In genomic region chr2:108676522-108676921, GRCh38 we compare ENCODE assay signal across 6 cellular contexts. TPM values are rescaled to one million over a fixed set of nuclear protein-coding genes. Genes with fewer than 3 reads are reported as not detected.
DNase-seq lines count a peak whose midpoint lies in the region; ATAC-seq, FAIRE-seq and TF ChIP-seq lines count a peak whose summit lies in the region.
"Not testable (repeated sequence)": the region's sequence is repeated elsewhere in the genome, so short reads cannot be mapped to it uniquely, and the experiment has no call there.

No MANE protein-coding gene starts in this region.

- dilution Hi-C loops in endothelial cell of umbilical vein (cut with MboI; ENCODE audit: extremely low pct_ligation_motif_present, low sequenced_read_pairs) = not testable (repeated sequence)

- not testable (repeated sequence) for H3K9me1 ChIP-seq in endothelial cell of umbilical vein (replicated peaks; ENCODE audit: control insufficient read depth, extremely low read depth, insufficient read depth, low read length)

- H3K27me3 ChIP-seq in Loucy (ENCODE audit: insufficient read depth, low read length, poor library complexity, severe bottlenecking); endothelial cell of umbilical vein (ENCODE audit: control insufficient read depth in 2 of 2, insufficient read depth in 2 of 2, low read length in 2 of 2): not testable (repeated sequence)

- TF ChIP-seq POLR2A in endothelial cell of umbilical vein (IDR thresholded peaks at IDR 0.05; ENCODE audit: low read depth, low read length) = not testable (repeated sequence)

- peaks cover 37% of the 10 kb centered on the region for H3K4me1 ChIP-seq in Loucy (ENCODE audit: insufficient read depth, low read length, poor library complexity, severe bottlenecking)
- peaks cover 28% of the 10 kb centered on the region for H3K4me1 ChIP-seq in endothelial cell of umbilical vein (ENCODE audit: control insufficient read depth, extremely low read depth, insufficient read depth, low read length)
- not testable (repeated sequence) for H3K4me1 ChIP-seq in mucosa of descending colon (ENCODE audit: low read depth)

- peaks cover 38% of the 10 kb centered on the region; the same call in 1 of the 2 replicates for H3K36me3 ChIP-seq in Loucy (ENCODE audit: insufficient read depth, low read length)
- H3K36me3 ChIP-seq in endothelial cell of umbilical vein (ENCODE audit: control insufficient read depth in 2 of 2, extremely low read depth in 1 of 2, insufficient read depth in 2 of 2, low read length in 2 of 2); mucosa of descending colon (ENCODE audit: low read depth): not testable (repeated sequence)

- not testable (repeated sequence) for TF ChIP-seq CTCF in Loucy (conservative IDR thresholded peaks at IDR 0.05; ENCODE audit: low read length); VCaP (conservative IDR thresholded peaks at IDR 0.05); endothelial cell of umbilical vein (IDR thresholded peaks at IDR 0.05; ENCODE audit: extremely low read depth in 1 of 2, insufficient read depth in 1 of 2, low read depth in 1 of 2, low read length in 2 of 2); mucosa of descending colon (IDR thresholded peaks at IDR 0.05)

- not testable (repeated sequence) for H3K9ac ChIP-seq in Loucy (ENCODE audit: low read depth, low read length, poor library complexity, severe bottlenecking); endothelial cell of umbilical vein (replicated peaks; ENCODE audit: extremely low read depth, insufficient read depth, low read length)

- H3K9me2 ChIP-seq in Loucy (replicated peaks; ENCODE audit: low read depth, low read length) = not testable (repeated sequence)

- intact Hi-C loops in endothelial cell of umbilical vein (cut with micrococcal nuclease); left colon (cut with DNase I, micrococcal nuclease); mucosa of descending colon (cut with DNase I, micrococcal nuclease): not testable (repeated sequence)

- H3K4me2 ChIP-seq in Loucy (ENCODE audit: low read depth, low read length, poor library complexity, severe bottlenecking) = peak overlapping the region; percentile 50
- not testable (repeated sequence) for H3K4me2 ChIP-seq in endothelial cell of umbilical vein (ENCODE audit: insufficient read depth, low read length)

- peaks cover 15% of the 10 kb centered on the region for H3F3A ChIP-seq in Loucy (ENCODE audit: low read depth)

- not testable (repeated sequence) for H3K79me2 ChIP-seq in Loucy (ENCODE audit: insufficient read depth, low read length); endothelial cell of umbilical vein (ENCODE audit: control insufficient read depth, insufficient read depth, low read length)

- FAIRE-seq in endothelial cell of umbilical vein (lab: Jason Lieb, UNC) = not testable (repeated sequence)

- not testable (repeated sequence) for BruUV-seq in endothelial cell of umbilical vein (replicated peaks; lab: Mats Ljungman, UMichigan)

- H3K9me3 ChIP-seq in Loucy (ENCODE audit: insufficient read depth, low read depth, low read length); endothelial cell of umbilical vein (replicated peaks; ENCODE audit: control insufficient read depth, insufficient read depth, low read length); mucosa of descending colon: not testable (repeated sequence)

- POLR2A ChIA-PET in endothelial cell of umbilical vein (lab: Charles Lee) = not testable (repeated sequence)

- not testable (repeated sequence) for H4K20me1 ChIP-seq in Loucy (ENCODE audit: insufficient read depth, low read length, poor library complexity, severe bottlenecking); endothelial cell of umbilical vein (replicated peaks; ENCODE audit: control insufficient read depth, extremely low read depth, insufficient read depth, low read length)

- H2AFZ ChIP-seq in Loucy (ENCODE audit: low read length); endothelial cell of umbilical vein (ENCODE audit: low read depth, low read length): not testable (repeated sequence)

- peak overlapping the region; percentile 32 for H3K4me3 ChIP-seq in Loucy (ENCODE audit: low read length, poor library complexity, severe bottlenecking)
- H3K4me3 ChIP-seq in endothelial cell of umbilical vein (replicated peaks in 1 of 3; ENCODE audit: insufficient read depth in 1 of 3, low read depth in 1 of 3, low read length in 3 of 3); mucosa of descending colon: not testable (repeated sequence)

- DNase-seq in endothelial cell of umbilical vein (ENCODE audit: low read depth, low spot score); left colon; left lobe of liver (ENCODE audit: low spot score); mucosa of descending colon: not testable (repeated sequence)

- H3K27ac ChIP-seq in VCaP (peak overlapping the region; percentile 64; the same call in 1 of the 2 replicates), endothelial cell of umbilical vein (ENCODE audit: insufficient read depth, low read depth, low read length) (peak overlapping the region; percentile 94)

- ATAC-seq in left colon (peak; percentile 49), left lobe of liver (peak; percentile 40), mucosa of descending colon (peak; percentile 55)

- CTCF ChIA-PET in endothelial cell of umbilical vein (lab: Charles Lee) = interaction anchor here (1.9 kb wide), 1 partner anchor 40 kb away, joined by 6 read pairs; no protein-coding TSS in a partner anchor

RNA-seq across cellular contexts. Expression of gene RANBP2, which starts 42.8 kb away (rescaled TPM):
- total RNA-seq in endothelial cell of umbilical vein = 75.6 and 79.4 TPM in 2 replicates
- polyA plus RNA-seq in endothelial cell of umbilical vein = 4.9 and 7.2 TPM in 2 replicates
- polyA plus RNA-seq in endothelial cell of umbilical vein (2011; cell fraction: cytosol; rRNA removed) = 9.7 and 10.3 TPM in 2 replicates
- 38.0 and 43.8 TPM in 2 replicates for polyA plus RNA-seq in endothelial cell of umbilical vein (2011; cell fraction: nucleus; rRNA removed)
- 38.1 and 51.0 TPM in 2 replicates for polyA plus RNA-seq in endothelial cell of umbilical vein (2012)
- polyA minus RNA-seq in endothelial cell of umbilical vein = 29.8 and 30.6 TPM in 2 replicates
- polyA minus RNA-seq in endothelial cell of umbilical vein (2011; cell fraction: cytosol; rRNA and poly(A)+ RNA removed) = 23.4 TPM
- polyA minus RNA-seq in endothelial cell of umbilical vein (2011; cell fraction: nucleus; rRNA and poly(A)+ RNA removed) = 65.3 and 92.9 TPM in 2 replicates
- total RNA-seq in left colon = 10 to 100 TPM; 55.8 to 59.9 TPM
- 37.7 TPM for total RNA-seq in left lobe of liver
- total RNA-seq in mucosa of descending colon = 10 to 100 TPM; 48.3 to 81.0 (median 51.9) TPM
